ENCODE assay signal across 10 cellular contexts in genomic region chr20:10357974-10358373, GRCh38.
A peak's percentile ranks its signal among the peaks of the same experiment; 100 is the strongest.
DNase-seq lines count a peak whose midpoint lies in the region; ATAC-seq and TF ChIP-seq lines count a peak whose summit lies in the region.
"Had no signal": no experiment of that assay in that cellular context is flagged by ENCODE, and none has a peak within 500 bp of the region (broad histone marks: within the 10 kb centered on the region; RNA-seq: fewer than 3 reads in every experiment).

No MANE protein-coding gene starts in this region.

- no peaks in the 10 kb centered on the region for H4K20me1 ChIP-seq in DND-41 (ENCODE audit: insufficient read depth, low read length)

- no peaks in the 10 kb centered on the region for H3K9me3 Mint-ChIP-seq in effector memory CD8-positive, alpha-beta T cell

- H2AK5ac ChIP-seq in mesendoderm (ENCODE audit: low read length), result no peak overlapping the region

- no peak overlapping the region for H4K5ac ChIP-seq in mesendoderm (ENCODE audit: low read length)

- TF ChIP-seq CTCF in DND-41 (IDR thresholded peaks at IDR 0.05; ENCODE audit: borderline replicate concordance, extremely low read depth, low read length, poor library complexity, severe bottlenecking), result peak; percentile 14
- TF ChIP-seq CTCF in astrocyte of the spinal cord (IDR thresholded peaks at IDR 0.05; ENCODE audit: low read depth, low read length), result peak; percentile 56
- peak in 1 of 7 experiments; percentile 11 for TF ChIP-seq CTCF in stomach (IDR thresholded peaks at IDR 0.05)

- H3K36me3 Mint-ChIP-seq in effector memory CD8-positive, alpha-beta T cell (ENCODE audit: insufficient read depth), result no peaks in the 10 kb centered on the region

- no peak overlapping the region for H3K4ac ChIP-seq in mesendoderm (ENCODE audit: low read depth, low read length)

- H3K9me3 ChIP-seq in DND-41 (ENCODE audit: insufficient read depth, low read length, severe bottlenecking) (no peaks in the 10 kb centered on the region), stomach (no peaks in the 10 kb centered on the region)

- H3K18ac ChIP-seq in mesendoderm (ENCODE audit: low read length), result no peak overlapping the region

- no peak overlapping the region for H4K8ac ChIP-seq in mesendoderm (ENCODE audit: low read depth, low read length)

- H3K27me3 Mint-ChIP-seq in effector memory CD8-positive, alpha-beta T cell, result no peaks in the 10 kb centered on the region

- in situ Hi-C loops in astrocyte of the spinal cord (cut with HindIII; ENCODE audit: low sequenced_read_pairs), result no loop called here

- H3K4me2 ChIP-seq in DND-41 (ENCODE audit: insufficient read depth, low read length), result no peak overlapping the region
- no peak overlapping the region for H3K4me2 ChIP-seq in mesendoderm (ENCODE audit: low read length)

- no peak overlapping the region for H2BK15ac ChIP-seq in mesendoderm (replicated peaks; ENCODE audit: low read depth)

- no peaks in the 10 kb centered on the region for H3K79me2 ChIP-seq in DND-41 (ENCODE audit: insufficient read depth, low read length)
- no peaks in the 10 kb centered on the region for H3K79me2 ChIP-seq in mesendoderm (ENCODE audit: control insufficient read depth, insufficient read depth, low read length)

- DNase-seq in DND-41 (no peak), M059J (ENCODE audit: low read depth) (peak; percentile 15), astrocyte of the spinal cord (ENCODE audit: low read depth, low spot score) (no peak), mesendoderm (peak; percentile 18), stomach (no peak)
- no peak for DNase-seq in effector memory CD8-positive, alpha-beta T cell
- DNase-seq: activated CD4-positive, alpha-beta T cell treated with anti-CD3 and anti-CD28 coated beads for 4 hours; MV-4-11; stimulated activated CD4-positive, alpha-beta T cell treated with anti-CD3 and anti-CD28 coated beads, Interleukin-15, amount 100 ng/mL, for 24 hours had no signal

- TF ChIP-seq EP300 in stomach (IDR thresholded peaks at IDR 0.05), result no peak

- H3K36me3 ChIP-seq in DND-41 (ENCODE audit: insufficient read depth, low read length), result no peaks in the 10 kb centered on the region
- no peaks in the 10 kb centered on the region for H3K36me3 ChIP-seq in mesendoderm (ENCODE audit: control insufficient read depth, insufficient read depth, low read length)
- no peaks in the 10 kb centered on the region for H3K36me3 ChIP-seq in stomach

- no peak overlapping the region for H3K4me3 ChIP-seq in DND-41 (ENCODE audit: low read depth in 1 of 2, low read length in 2 of 2)
- no peak overlapping the region for H3K4me3 ChIP-seq in astrocyte of the spinal cord (ENCODE audit: low read depth, low read length)
- H3K4me3 ChIP-seq in mesendoderm (ENCODE audit: low read length), result no peak overlapping the region
- no peak overlapping the region for H3K4me3 ChIP-seq in stomach

- H3K27ac ChIP-seq in DND-41 (ENCODE audit: low read length) (no peak overlapping the region), mesendoderm (ENCODE audit: low read depth, low read length) (no peak overlapping the region), stomach (no peak overlapping the region)

- H3K4me3 Mint-ChIP-seq in effector memory CD8-positive, alpha-beta T cell, result no peak overlapping the region

- intact Hi-C loops in stomach (cut with DNase I; ENCODE audit: low total_unique reads), result no loop called here

- H3K4me1 Mint-ChIP-seq in effector memory CD8-positive, alpha-beta T cell (ENCODE audit: low read depth in 2 of 2), result peaks cover 3 to 5% of the 10 kb centered on the region in 2 donors

- no peak overlapping the region for H2BK120ac ChIP-seq in mesendoderm (ENCODE audit: low read depth, low read length)

- H2AFZ ChIP-seq in DND-41 (ENCODE audit: low read depth, low read length), result no peak overlapping the region

- no peak overlapping the region for H3K23ac ChIP-seq in mesendoderm (ENCODE audit: low read length)

- H2BK5ac ChIP-seq in mesendoderm (ENCODE audit: low read length), result no peak overlapping the region

- H3K9ac ChIP-seq in DND-41 (ENCODE audit: low read depth, low read length) (no peak overlapping the region), mesendoderm (ENCODE audit: low read length) (no peak overlapping the region)

- no peak overlapping the region for H3K27ac Mint-ChIP-seq in effector memory CD8-positive, alpha-beta T cell

- H3K27me3 ChIP-seq in DND-41 (ENCODE audit: insufficient read depth, low read length, poor library complexity), result no peaks in the 10 kb centered on the region
- H3K27me3 ChIP-seq in mesendoderm (ENCODE audit: insufficient read depth, low read length, poor library complexity), result no peaks in the 10 kb centered on the region
- no peaks in the 10 kb centered on the region for H3K27me3 ChIP-seq in stomach

- ATAC-seq in DND-41 (ENCODE audit: insufficient read depth, low read depth) (no peak), GM18502 (IDR thresholded peaks at IDR 0.05; ENCODE audit: poor library complexity, unreplicated experiment) (no peak)
- no peak for ATAC-seq in effector memory CD8-positive, alpha-beta T cell (replicated peaks)

- no peaks in the 10 kb centered on the region for H3K4me1 ChIP-seq in DND-41 (ENCODE audit: insufficient read depth, low read length)
- peaks cover 2% of the 10 kb centered on the region for H3K4me1 ChIP-seq in mesendoderm (ENCODE audit: control insufficient read depth, low read depth, low read length)
- H3K4me1 ChIP-seq in stomach, result peaks cover 0 to 6% (median 4%) of the 10 kb centered on the region in 4 donors

- no peak overlapping the region for H3K56ac ChIP-seq in mesendoderm (ENCODE audit: low read length)

- TF ChIP-seq POLR2A in stomach (IDR thresholded peaks at IDR 0.05), result no peak

- H3K79me1 ChIP-seq in mesendoderm (ENCODE audit: low read length), result no peaks in the 10 kb centered on the region

Comparison
In these comparisons a context has a peak if more than half of its experiments do, and no peak if none do; other contexts are left out.
1. DNase-seq: peak in M059J (single experiment) and mesendoderm (single experiment); none in DND-41 (single experiment), astrocyte of the spinal cord (single experiment), stomach (single experiment) and effector memory CD8-positive, alpha-beta T cell (0 of 3).